Comparison of ENCODE assay signal across 8 cellular contexts in genomic region chr16:66934138-66934838, GRCh38. TPM values are rescaled to one million over a fixed set of nuclear protein-coding genes. Genes with fewer than 3 reads are reported as not detected.
DNase-seq lines count a peak whose midpoint lies in the region; ATAC-seq, FAIRE-seq and TF ChIP-seq lines count a peak whose summit lies in the region.

CIAO2B (minus strand) TSS chr16:66934402; CDS start chr16:66934364, 38 bp downstream.

- H3K4me3 ChIP-seq in left ventricle myocardium inferior (peak within 1 kb of the TSS; percentile 97), psoas muscle (peak within 1 kb of the TSS; percentile 91)

- H3K27ac ChIP-seq in left ventricle myocardium inferior (replicated peaks) (peak within 1 kb of the TSS; percentile 97), psoas muscle (peak within 1 kb of the TSS; percentile 91)

- H3K4me1 ChIP-seq in left ventricle myocardium inferior (peaks cover 79% of the 10 kb centered on the region), psoas muscle (peaks cover 42% of the 10 kb centered on the region)

- no peaks in the 10 kb centered on the region for H3K27me3 ChIP-seq in left ventricle myocardium inferior (ENCODE audit: low read depth)
- H3K27me3 ChIP-seq in psoas muscle (ENCODE audit: insufficient read depth in 3 of 3, low read length in 2 of 3): no peaks in the 10 kb centered on the region

- TF ChIP-seq CTCF in left ventricle myocardium inferior (IDR thresholded peaks at IDR 0.05; ENCODE audit: borderline replicate concordance) (no peak), psoas muscle (IDR thresholded peaks at IDR 0.05) (no peak)

- peak; percentile 94; the same call in 1 of the 2 replicates for TF ChIP-seq POLR2A in GM12892 (IDR thresholded peaks at IDR 0.05; ENCODE audit: low read depth, low read length)

- peak; percentile 99 for FAIRE-seq in GM12892 (lab: Jason Lieb, UNC)

- intact Hi-C loops in left ventricle myocardium inferior (cut with micrococcal nuclease): no loop called here
- intact Hi-C loops in psoas muscle (cut with DNase I): loop anchor here in 1 of 2 donors (5.0 kb wide), 1 partner anchor 37 kb away; no protein-coding TSS in a partner anchor

- WGBS in psoas muscle, 3 donors: 0% methylated on average over 65 to 76 of the region's 76 CpGs

- H3K9me3 ChIP-seq in left ventricle myocardium inferior (replicated peaks): no peaks in the 10 kb centered on the region
- H3K9me3 ChIP-seq in psoas muscle: no peaks in the 10 kb centered on the region

- ATAC-seq in HG02678 (IDR thresholded peaks at IDR 0.05; ENCODE audit: unreplicated experiment) (peak; percentile 85), psoas muscle (peak; percentile 77 to 88 (median 79))

- DNase-seq in GM12892 (ENCODE audit: insufficient read length) (peak; percentile 97), NCI-H128 (lab: John Stamatoyannopoulos, UW; ENCODE audit: unreplicated experiment) (peak; percentile 62), T-helper 2 cell (peak; percentile 80 to 92 (median 85)), amygdala (lab: John Stamatoyannopoulos, UW) (peak in 53 of 56 donors; percentile 31 to 91 (median 78)), left ventricle myocardium inferior (peak; percentile 91), psoas muscle (peak; percentile 93 to 95), ureter (ENCODE audit: low spot score) (peak; percentile 91)

- H3K36me3 ChIP-seq in left ventricle myocardium inferior (peaks cover 22% of the 10 kb centered on the region), psoas muscle (ENCODE audit: insufficient read depth in 1 of 2, low read depth in 1 of 2) (peaks cover 0 to 44% of the 10 kb centered on the region in 2 donors)

RNA-seq across cellular contexts. Expression of gene CIAO2B, which starts in this region (rescaled TPM):
- polyA plus RNA-seq in GM12892 (2012; ENCODE audit: missing spikeins): 116 TPM
- 127 TPM for total RNA-seq in left ventricle myocardium inferior
- total RNA-seq in psoas muscle: 100 to 1,000 TPM; 145 to 346 (median 248) TPM
- 100 to 1,000 TPM; 431 to 818 (median 460) TPM for polyA plus RNA-seq in psoas muscle
- 71.8 TPM for total RNA-seq in ureter

Comparison
In these comparisons a context has a peak if more than half of its experiments do, and no peak if none do; other contexts are left out.
1. Peak in every context shown above with its lines: DNase-seq, ATAC-seq, H3K4me3 ChIP-seq and H3K27ac ChIP-seq.